In the genomic region with DNA sequence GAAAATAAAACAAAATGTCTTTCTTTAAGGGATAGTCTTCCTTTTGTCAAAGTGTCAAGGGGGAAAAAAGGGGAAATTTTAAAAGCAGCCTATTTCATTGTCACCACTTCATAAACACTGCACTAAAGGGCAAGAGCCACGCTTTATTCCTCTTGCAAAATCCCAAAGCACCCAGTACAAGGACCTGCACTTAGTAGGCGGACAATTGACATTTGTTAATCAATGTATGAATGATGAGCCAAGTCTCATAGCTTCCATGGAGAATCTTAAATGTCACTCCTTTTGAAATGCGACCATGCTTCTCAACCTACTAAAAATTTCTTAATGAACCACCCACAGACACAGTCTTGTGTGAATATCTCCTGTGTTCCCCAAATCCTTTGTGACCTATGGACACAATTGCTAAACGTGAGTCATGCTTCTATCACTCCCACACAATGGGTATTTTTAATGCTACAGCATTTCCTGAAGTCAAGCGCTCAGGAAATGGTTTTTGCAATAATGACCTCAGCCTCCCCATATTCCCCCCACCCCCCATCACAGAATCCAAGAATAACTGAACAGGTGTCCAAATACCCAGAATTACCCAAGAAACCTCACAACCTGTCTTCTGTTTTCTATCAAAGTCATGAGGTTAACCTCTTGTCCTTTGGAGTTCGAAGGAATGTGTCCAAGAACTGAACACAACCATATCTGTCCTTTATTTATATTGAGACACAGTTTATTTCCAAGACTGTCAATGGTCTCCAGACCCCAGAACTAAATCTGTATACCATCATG, we compare ENCODE assay signal across 8 cellular contexts.
A peak's percentile ranks its signal among the peaks of the same experiment; 100 is the strongest.
DNase-seq lines count a peak whose midpoint lies in the region; ATAC-seq, FAIRE-seq and TF ChIP-seq lines count a peak whose summit lies in the region.

No MANE protein-coding gene starts in this region.

- TF ChIP-seq CTCF in MCF 10A (IDR thresholded peaks at IDR 0.05; ENCODE audit: unreplicated experiment) (no peak), Caco-2 (IDR thresholded peaks at IDR 0.05; ENCODE audit: insufficient read depth in 1 of 2, low read depth in 1 of 2, low read length in 1 of 2, severe bottlenecking in 1 of 2, unreplicated experiment in 1 of 2) (no peak)

- peak; percentile 40 to 54 for ATAC-seq in naive B cell (ENCODE audit: low read depth in 2 of 2)

- H3K4me3 Mint-ChIP-seq in MCF 10A (ENCODE audit: unreplicated experiment): no peak overlapping the region
- peak overlapping the region; percentile 57 to 86 (median 79) for H3K4me3 Mint-ChIP-seq in naive B cell
- H3K4me3 Mint-ChIP-seq in Caco-2 (ENCODE audit: unreplicated experiment): no peak overlapping the region

- DNase-seq in GM12892 (ENCODE audit: insufficient read length) (no peak), H54 (ENCODE audit: insufficient read length, low spot score) (peak; percentile 22), NCI-H226 (peak; percentile 69), MCF 10A (ENCODE audit: unreplicated experiment) (peak; percentile 95), naive B cell (peak; percentile 31), nucleus accumbens (lab: John Stamatoyannopoulos, UW) (no peak), Caco-2 (no peak), NCI-H2081 (lab: John Stamatoyannopoulos, UW) (no peak)

- H3K9me3 Mint-ChIP-seq in MCF 10A (ENCODE audit: unreplicated experiment): no peaks in the 10 kb centered on the region
- H3K9me3 Mint-ChIP-seq in naive B cell: peaks cover 0 to 4% (median 0%) of the 10 kb centered on the region in 7 donors
- H3K9me3 Mint-ChIP-seq in Caco-2 (ENCODE audit: unreplicated experiment): no peaks in the 10 kb centered on the region

- TF ChIP-seq POLR2A in GM12892 (IDR thresholded peaks at IDR 0.05; ENCODE audit: low read depth, low read length) (no peak), H54 (IDR thresholded peaks at IDR 0.05; ENCODE audit: low read depth, low read length) (no peak)

- no peaks in the 10 kb centered on the region for H3K36me3 ChIP-seq in Caco-2 (ENCODE audit: control insufficient read depth, insufficient read depth, low read length)

- no TSS peak for BruUV-seq in MCF 10A (replicated peaks; lab: Mats Ljungman, UMichigan)
- no TSS peak for BruUV-seq in Caco-2 (replicated peaks; lab: Mats Ljungman, UMichigan)

- H3K27ac Mint-ChIP-seq in MCF 10A (ENCODE audit: low read depth, unreplicated experiment) (peak overlapping the region; percentile 65), naive B cell (peak overlapping the region; percentile 95 to 99 (median 97)), Caco-2 (ENCODE audit: unreplicated experiment) (no peak overlapping the region)

- H3K27me3 Mint-ChIP-seq in MCF 10A (ENCODE audit: insufficient read depth, unreplicated experiment) (no peaks in the 10 kb centered on the region), naive B cell (no peaks in the 10 kb centered on the region), Caco-2 (ENCODE audit: insufficient read depth, unreplicated experiment) (no peaks in the 10 kb centered on the region)

- no peak overlapping the region for H3K4me3 ChIP-seq in Caco-2 (ENCODE audit: low read depth, low read length)

- CTCF ChIA-PET in MCF 10A (lab: Yijun Ruan, JAX) (no interaction called here), Caco-2 (lab: Charles Lee) (no interaction called here)

- 0 out of 2 replicates have a peak, but pooled peaks cover 10% of the 10 kb centered on the region for H3K4me1 ChIP-seq in Caco-2

- intact Hi-C loops in MCF 10A (cut with micrococcal nuclease) (no loop called here), Caco-2 (cut with micrococcal nuclease; ENCODE audit: unreplicated experiment) (no loop called here)

- H3K36me3 Mint-ChIP-seq in MCF 10A (ENCODE audit: insufficient read depth, unreplicated experiment): no peaks in the 10 kb centered on the region
- no peaks in the 10 kb centered on the region for H3K36me3 Mint-ChIP-seq in naive B cell
- H3K36me3 Mint-ChIP-seq in Caco-2 (ENCODE audit: insufficient read depth, unreplicated experiment): no peaks in the 10 kb centered on the region

- no peaks in the 10 kb centered on the region for H3K27me3 ChIP-seq in Caco-2 (replicated peaks; ENCODE audit: control insufficient read depth, insufficient read depth, low read length)

- FAIRE-seq in GM12892 (lab: Jason Lieb, UNC): peak; percentile 91
- peak; percentile 95 for FAIRE-seq in H54 (lab: Jason Lieb, UNC)

- no peaks in the 10 kb centered on the region for H3K9me3 ChIP-seq in Caco-2

- POLR2A ChIA-PET in MCF 10A (lab: Yijun Ruan, JAX) (no interaction called here), Caco-2 (lab: Charles Lee) (no interaction called here)

- H3K4me1 Mint-ChIP-seq in MCF 10A (ENCODE audit: insufficient read depth, unreplicated experiment): peaks cover 9% of the 10 kb centered on the region
- H3K4me1 Mint-ChIP-seq in naive B cell: peaks cover 62 to 78% (median 70%) of the 10 kb centered on the region in 3 donors
- H3K4me1 Mint-ChIP-seq in Caco-2 (ENCODE audit: low read depth, unreplicated experiment): peaks cover 7% of the 10 kb centered on the region

Comparison
In these comparisons a context has a peak if more than half of its experiments do, and no peak if none do; other contexts are left out.
1. DNase-seq: peak in H54 (single experiment), NCI-H226 (single experiment), MCF 10A (single experiment) and naive B cell (single experiment); none in GM12892 (single experiment), nucleus accumbens (0 of 56), Caco-2 (0 of 2) and NCI-H2081 (0 of 2).
2. H3K4me3 Mint-ChIP-seq: peak in naive B cell (8 of 8); none in MCF 10A (single experiment) and Caco-2 (single experiment).